1 cellular context compared by ENCODE assay signal in genomic region chr22:39558950-39559349, GRCh38.
A peak's percentile ranks its signal among the peaks of the same experiment; 100 is the strongest.
TF ChIP-seq lines count a peak whose summit lies in the region.

No MANE protein-coding gene starts in this region.

TF ChIP-seq in HepG2, 621 proteins besides CTCF, POLR2A, EP300 and RAD21:
- no peak for TF ChIP-seq ZNF782 (CRISPR knock-in tag; IDR thresholded peaks at IDR 0.05; ENCODE audit: borderline replicate concordance)
- TF ChIP-seq KMT2B (CRISPR knock-in tag; IDR thresholded peaks at IDR 0.05): no peak
- TF ChIP-seq ZSCAN21 (CRISPR knock-in tag; IDR thresholded peaks at IDR 0.05; ENCODE audit: borderline replicate concordance): no peak
- peak; percentile 47; the same call in 1 of the 2 replicates for TF ChIP-seq ZNF263 (CRISPR knock-in tag; IDR thresholded peaks at IDR 0.05)
- no peak for TF ChIP-seq ZFX (CRISPR knock-in tag; IDR thresholded peaks at IDR 0.05; ENCODE audit: low read depth)
- TF ChIP-seq PBX2 (CRISPR knock-in tag; IDR thresholded peaks at IDR 0.05): no peak
- no peak for TF ChIP-seq SPEN (CRISPR knock-in tag; IDR thresholded peaks at IDR 0.05; ENCODE audit: low read depth)
- no peak for TF ChIP-seq ZNF563 (CRISPR knock-in tag; IDR thresholded peaks at IDR 0.05)
